11 cellular contexts compared by ENCODE assay signal in genomic region chr10:128540806-128541739, GRCh38.
A peak's percentile ranks its signal among the peaks of the same experiment; 100 is the strongest.
DNase-seq lines count a peak whose midpoint lies in the region; ATAC-seq lines count a peak whose summit lies in the region.
"Had no signal": no experiment of that assay in that cellular context is flagged by ENCODE, and none has a peak within 500 bp of the region (broad histone marks: within the 10 kb centered on the region; RNA-seq: fewer than 3 reads in every experiment).

No MANE protein-coding gene starts in this region.

- H3K27ac ChIP-seq in HUES6 (ENCODE audit: low read depth, low read length) (peak overlapping the region; percentile 73; the same call in 1 of the 2 replicates), caudate nucleus (ENCODE audit: low read depth, low read length) (no peak overlapping the region)
- no peak overlapping the region for H3K27ac ChIP-seq in effector memory CD4-positive, alpha-beta T cell (ENCODE audit: insufficient read depth, low read length, poor library complexity, severe bottlenecking)
- H3K27ac ChIP-seq: body of pancreas had no signal

- peak overlapping the region; percentile 67 for H3K9ac ChIP-seq in HUES6 (ENCODE audit: low read length)

- H3K27me3 ChIP-seq in HUES6 (ENCODE audit: control insufficient read depth, insufficient read depth, low read length): no peaks in the 10 kb centered on the region; the same call in 1 of the 2 replicates
- peaks cover 5% of the 10 kb centered on the region for H3K27me3 ChIP-seq in effector memory CD4-positive, alpha-beta T cell (replicated peaks; ENCODE audit: control insufficient read depth, insufficient read depth, low read length, poor library complexity, severe bottlenecking)
- H3K27me3 ChIP-seq: body of pancreas had no signal

- H3K4me1 ChIP-seq in HUES6 (ENCODE audit: control insufficient read depth, insufficient read depth, low read length): peaks cover 75% of the 10 kb centered on the region
- H3K4me1 ChIP-seq in effector memory CD4-positive, alpha-beta T cell (ENCODE audit: control insufficient read depth, insufficient read depth, low read length, poor library complexity, severe bottlenecking): no peaks in the 10 kb centered on the region

- no peaks in the 10 kb centered on the region for H3K36me3 ChIP-seq in HUES6 (ENCODE audit: control insufficient read depth, insufficient read depth, low read length)
- H3K36me3 ChIP-seq in effector memory CD4-positive, alpha-beta T cell (ENCODE audit: control insufficient read depth, insufficient read depth, low read length): no peaks in the 10 kb centered on the region

- peak in 40 of 61 donors; percentile 3 to 51 (median 14) for DNase-seq in caudate nucleus (lab: John Stamatoyannopoulos, UW)
- DNase-seq in iPS-NIHi7 (ENCODE audit: extremely low spot score): peak; percentile 73
- DNase-seq in skeletal muscle cell (ENCODE audit: low read depth): no peak
- no peak for DNase-seq in effector memory CD4-positive, alpha-beta T cell
- no peak for DNase-seq in NCI-H1417 treated with DMSO at 0.1 percent for 48 hours (lab: John Stamatoyannopoulos, UW)
- DNase-seq in activated naive CD4-positive, alpha-beta T cell treated with anti-CD3 and anti-CD28 coated beads, Interleukin-2, amount 50 U/mL, for 72 hours (ENCODE audit: low spot score in 2 of 2): no peak

- H3K36me3 Mint-ChIP-seq in activated naive CD4-positive, alpha-beta T cell treated with anti-CD3 and anti-CD28 coated beads, Interleukin-2, amount 50 U/mL, for 72 hours: peaks cover 0 to 5% of the 10 kb centered on the region in 2 donors

- H3K27ac Mint-ChIP-seq in activated naive CD4-positive, alpha-beta T cell treated with anti-CD3 and anti-CD28 coated beads, Interleukin-2, amount 50 U/mL, for 72 hours: no peak overlapping the region
- H3K27ac Mint-ChIP-seq: stimulated activated naive CD8-positive, alpha-beta T cell treated with anti-CD3 and anti-CD28 coated beads, Interleukin-15, Interleukin-2, amounts not matched to agents 100 ng/mL and 50 ng/mL, for 24 hours; T-helper 1 cell treated with Interleukin-12 subunit alpha and Interleukin-12 subunit beta and Interleukin-4 antibody, amounts not matched to agents 30 μg/mL and 1 μg/mL, for 36 hours had no signal

- H3K9me3 Mint-ChIP-seq in activated naive CD4-positive, alpha-beta T cell treated with anti-CD3 and anti-CD28 coated beads, Interleukin-2, amount 50 U/mL, for 72 hours: no peaks in the 10 kb centered on the region
- H3K9me3 Mint-ChIP-seq: stimulated activated naive CD8-positive, alpha-beta T cell treated with anti-CD3 and anti-CD28 coated beads, Interleukin-15, Interleukin-2, amounts not matched to agents 100 ng/mL and 50 ng/mL, for 24 hours; T-helper 1 cell treated with Interleukin-12 subunit alpha and Interleukin-12 subunit beta and Interleukin-4 antibody, amounts not matched to agents 30 μg/mL and 1 μg/mL, for 36 hours had no signal

- H3K4me3 ChIP-seq in HUES6 (ENCODE audit: low read depth, low read length): peak overlapping the region; percentile 60
- peak overlapping the region; percentile 33 for H3K4me3 ChIP-seq in skeletal muscle cell (ENCODE audit: low read depth, low read length)
- H3K4me3 ChIP-seq in effector memory CD4-positive, alpha-beta T cell (ENCODE audit: insufficient read depth, low read depth, low read length, poor library complexity, severe bottlenecking): no peak overlapping the region
- H3K4me3 ChIP-seq: body of pancreas had no signal

- no peaks in the 10 kb centered on the region for H3K9me3 ChIP-seq in HUES6 (ENCODE audit: control insufficient read depth, insufficient read depth, low read depth, low read length)
- no peaks in the 10 kb centered on the region for H3K9me3 ChIP-seq in effector memory CD4-positive, alpha-beta T cell (ENCODE audit: control insufficient read depth, low read length)
- H3K9me3 ChIP-seq: body of pancreas had no signal

- no peak for ATAC-seq in HG03280 (IDR thresholded peaks at IDR 0.05; ENCODE audit: unreplicated experiment)
- no peak for ATAC-seq in activated naive CD4-positive, alpha-beta T cell treated with anti-CD3 and anti-CD28 coated beads, Interleukin-2, amount 50 U/mL, for 72 hours
- ATAC-seq: body of pancreas had no signal

Comparison
In these comparisons a context has a peak if more than half of its experiments do, and no peak if none do; other contexts are left out.
1. DNase-seq: peak in caudate nucleus (40 of 61) and iPS-NIHi7 (single experiment); none in skeletal muscle cell (single experiment), effector memory CD4-positive, alpha-beta T cell (0 of 3), NCI-H1417 treated with DMSO at 0.1 percent for 48 hours (single experiment) and activated naive CD4-positive, alpha-beta T cell treated with anti-CD3 and anti-CD28 coated beads, Interleukin-2, amount 50 U/mL, for 72 hours (0 of 2).